ENCODE assay signal across 13 cellular contexts in the genomic region with DNA sequence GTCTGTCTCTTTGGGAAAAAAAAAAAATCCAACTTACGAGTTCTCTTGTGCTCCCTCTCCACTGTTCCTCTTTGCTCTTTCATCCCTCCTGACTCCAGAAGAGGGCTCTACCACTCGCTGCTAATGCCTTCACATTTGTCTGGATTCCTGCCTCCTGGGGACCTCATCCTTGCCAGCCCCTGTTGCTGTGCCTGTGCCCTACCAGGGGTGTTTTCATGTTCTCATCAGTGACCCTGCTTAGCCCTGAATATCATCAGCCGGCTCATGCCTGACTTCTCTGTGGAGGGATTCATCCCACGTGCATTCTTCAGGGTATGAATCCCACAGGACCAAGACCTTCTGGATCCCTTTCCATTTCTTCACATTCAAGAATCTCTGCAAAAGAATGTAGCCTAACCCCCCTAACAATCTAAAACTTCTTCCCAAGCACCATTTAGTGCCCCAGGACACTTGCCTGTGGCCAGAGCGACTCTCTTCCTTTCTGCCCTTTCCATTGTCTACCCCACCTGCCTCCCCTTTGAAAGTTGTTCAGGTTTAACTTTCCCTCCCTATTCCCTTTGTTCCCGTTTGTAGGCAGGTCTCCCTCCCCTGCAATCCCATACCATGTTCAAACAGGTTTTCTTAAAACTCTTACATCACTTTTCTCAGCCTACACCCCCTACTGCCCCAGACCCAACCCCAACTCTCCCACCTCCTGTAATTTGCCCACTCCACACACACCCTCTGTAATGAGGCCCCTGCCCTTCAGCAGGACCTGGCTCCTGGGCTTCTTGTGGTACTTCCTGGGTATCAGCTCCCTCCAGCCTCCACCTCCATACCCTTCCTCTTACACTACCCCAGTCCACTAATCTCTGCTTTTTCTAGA. TPM values are rescaled to one million over a fixed set of nuclear protein-coding genes. Genes with fewer than 3 reads are reported as not detected.
DNase-seq lines count a peak whose midpoint lies in the region; ATAC-seq and TF ChIP-seq lines count a peak whose summit lies in the region.
"Had no signal": no experiment of that assay in that cellular context is flagged by ENCODE, and none has a peak within 500 bp of the region (broad histone marks: within the 10 kb centered on the region; RNA-seq: fewer than 3 reads in every experiment).

No MANE protein-coding gene starts in this region.

- no peaks in the 10 kb centered on the region for H3K9me3 Mint-ChIP-seq in IgD-negative memory B cell
- no peaks in the 10 kb centered on the region for H3K9me3 Mint-ChIP-seq in central memory CD8-positive, alpha-beta T cell

- no peak overlapping the region for H3K4me3 ChIP-seq in AG10803 (ENCODE audit: low read length)
- H3K4me3 ChIP-seq: cardiac muscle cell, heart left ventricle, SJSA1, tibial artery had no signal

- TF ChIP-seq CTCF in AG10803 (conservative IDR thresholded peaks at IDR 0.05; ENCODE audit: low read length): peak; percentile 47

- peak overlapping the region; percentile 21 to 68 (median 52) for H3K27ac Mint-ChIP-seq in IgD-negative memory B cell
- peak overlapping the region; percentile 37 for H3K27ac Mint-ChIP-seq in central memory CD8-positive, alpha-beta T cell (ENCODE audit: low read depth)

- DNase-seq in AG10803 (ENCODE audit: low read depth): peak; percentile 84
- no peak for DNase-seq in central memory CD8-positive, alpha-beta T cell (ENCODE audit: low spot score in 2 of 2)
- DNase-seq in myocyte (ENCODE audit: low read depth): peak; percentile 53
- DNase-seq in NOMO-1 treated with DMSO at 0.1 percent for 48 hours (lab: John Stamatoyannopoulos, UW; ENCODE audit: unreplicated experiment): no peak
- no peak for DNase-seq in stimulated activated CD4-positive, alpha-beta T cell treated with anti-CD3 and anti-CD28 coated beads, Interleukin-12 subunit alpha, Interleukin-12 subunit beta, amount 100 ng/mL, for 4 hours
- no peak for DNase-seq in dedifferentiated amniotic fluid mesenchymal stem cell (ENCODE audit: extremely low spot score)
- DNase-seq: heart left ventricle; stimulated activated CD4-positive, alpha-beta T cell treated with anti-CD3 and anti-CD28 coated beads, Interleukin-2, amount 100 ng/mL, for 24 hours; tibial artery had no signal

- peak overlapping the region; percentile 0 to 90 (median 53) for H3K4me3 Mint-ChIP-seq in IgD-negative memory B cell
- no peak overlapping the region for H3K4me3 Mint-ChIP-seq in central memory CD8-positive, alpha-beta T cell

- H3K4me1 Mint-ChIP-seq in IgD-negative memory B cell: peaks cover 58 to 73% (median 59%) of the 10 kb centered on the region in 3 donors
- H3K4me1 Mint-ChIP-seq in central memory CD8-positive, alpha-beta T cell: peaks cover 64% of the 10 kb centered on the region

- no peak for ATAC-seq in central memory CD8-positive, alpha-beta T cell (replicated peaks; ENCODE audit: extremely low read depth, poor library complexity, severe bottlenecking)
- no peak for ATAC-seq in GM21529 (IDR thresholded peaks at IDR 0.05; ENCODE audit: unreplicated experiment)

- no peaks in the 10 kb centered on the region for H3K27me3 Mint-ChIP-seq in IgD-negative memory B cell
- H3K27me3 Mint-ChIP-seq in central memory CD8-positive, alpha-beta T cell: no peaks in the 10 kb centered on the region

- H3K36me3 Mint-ChIP-seq in IgD-negative memory B cell: peaks cover 3% of the 10 kb centered on the region
- peaks cover 2% of the 10 kb centered on the region for H3K36me3 Mint-ChIP-seq in central memory CD8-positive, alpha-beta T cell (ENCODE audit: insufficient read depth)

RNA-seq across cellular contexts. Expression of a gene that starts 50.2 kb away (rescaled TPM):
- 6.1 TPM for polyA plus RNA-seq in IgD-negative memory B cell
- 19.6 and 26.4 TPM in 2 replicates for total RNA-seq in myocyte
- polyA plus RNA-seq in myocyte (2012): 8.0 TPM

Comparison
In these comparisons a context has a peak if more than half of its experiments do, and no peak if none do; other contexts are left out.
1. DNase-seq: peak in AG10803 (single experiment) and myocyte (single experiment); none in central memory CD8-positive, alpha-beta T cell (0 of 2), NOMO-1 treated with DMSO at 0.1 percent for 48 hours (single experiment), stimulated activated CD4-positive, alpha-beta T cell treated with anti-CD3 and anti-CD28 coated beads, Interleukin-12 subunit alpha, Interleukin-12 subunit beta, amount 100 ng/mL, for 4 hours (single experiment) and dedifferentiated amniotic fluid mesenchymal stem cell (single experiment).